Comparison of ENCODE assay signal across 19 cellular contexts in genomic region chr7:122430710-122431109, GRCh38.
DNase-seq lines count a peak whose midpoint lies in the region; TF ChIP-seq lines count a peak whose summit lies in the region.
"Had no signal": no experiment of that assay in that cellular context is flagged by ENCODE, and none has a peak within 500 bp of the region (broad histone marks: within the 10 kb centered on the region; RNA-seq: fewer than 3 reads in every experiment).

No MANE protein-coding gene starts in this region.

- 0 out of 2 replicates have a peak overlapping the region, but pooled peaks have one; percentile 13 for H3K27ac ChIP-seq in HUES64 (ENCODE audit: low read depth, low read length)
- no peak overlapping the region for H3K27ac ChIP-seq in endodermal cell (ENCODE audit: low read depth, low read length)
- no peak overlapping the region for H3K27ac ChIP-seq in trophoblast cell (ENCODE audit: low read depth, low read length)
- no peak overlapping the region for H3K27ac ChIP-seq in ascending aorta
- H3K27ac ChIP-seq: prostate gland, skin epidermis, thyroid gland had no signal

- H2BK12ac ChIP-seq in trophoblast cell (ENCODE audit: low read length) = no peak overlapping the region

- no peak overlapping the region for H4K91ac ChIP-seq in trophoblast cell (ENCODE audit: low read depth, low read length)

- H3K27me3 Mint-ChIP-seq in endodermal cell (ENCODE audit: insufficient read depth) = no peaks in the 10 kb centered on the region
- H3K27me3 Mint-ChIP-seq: activated naive CD4-positive, alpha-beta T cell treated with anti-CD3 and anti-CD28 coated beads, Interleukin-2, amount 10 ng/mL, durations not matched to agents 7 days and 5 days; CD4-positive, alpha-beta T cell had no signal

- no peak overlapping the region for H4K8ac ChIP-seq in trophoblast cell (ENCODE audit: low read depth, low read length)

- no peak overlapping the region for H2BK120ac ChIP-seq in trophoblast cell (ENCODE audit: insufficient read depth, low read length, poor library complexity)

- H3K9me3 ChIP-seq in HUES64 (ENCODE audit: insufficient read depth, low read depth, low read length) = no peaks in the 10 kb centered on the region
- H3K9me3 ChIP-seq in endodermal cell (ENCODE audit: control insufficient read depth, low read length) = no peaks in the 10 kb centered on the region
- H3K9me3 ChIP-seq in trophoblast cell (ENCODE audit: insufficient read depth, low read depth, low read length) = no peaks in the 10 kb centered on the region
- no peaks in the 10 kb centered on the region for H3K9me3 ChIP-seq in ascending aorta
- H3K9me3 ChIP-seq: prostate gland, thyroid gland had no signal

- H3K27me3 ChIP-seq in HUES64 (ENCODE audit: insufficient read depth, low read length) (no peaks in the 10 kb centered on the region), endodermal cell (ENCODE audit: control insufficient read depth, insufficient read depth, low read length, poor library complexity, severe bottlenecking) (no peaks in the 10 kb centered on the region), trophoblast cell (ENCODE audit: insufficient read depth, low read length) (no peaks in the 10 kb centered on the region), ascending aorta (no peaks in the 10 kb centered on the region)
- H3K27me3 ChIP-seq: thyroid gland had no signal

- TF ChIP-seq CTCF in endodermal cell (conservative IDR thresholded peaks at IDR 0.05) (no peak), ascending aorta (IDR thresholded peaks at IDR 0.05) (no peak)

- no peaks in the 10 kb centered on the region for H3K79me2 ChIP-seq in trophoblast cell (ENCODE audit: control insufficient read depth, insufficient read depth, low read length, poor library complexity)

- no peak overlapping the region for H4K12ac ChIP-seq in trophoblast cell (ENCODE audit: low read depth, low read length)

- H3K4me3 ChIP-seq in HUES64 (ENCODE audit: low read length) (no peak overlapping the region), endodermal cell (ENCODE audit: low read length) (no peak overlapping the region), trophoblast cell (ENCODE audit: low read depth, low read length) (no peak overlapping the region), ascending aorta (no peak overlapping the region)
- H3K4me3 ChIP-seq: prostate gland, skin epidermis, thyroid gland had no signal

- peak; percentile 40 for DNase-seq in COLO829 (ENCODE audit: low spot score)
- DNase-seq in endodermal cell = no peak
- peak; percentile 73 to 80 for DNase-seq in lung microvascular endothelial cell (ENCODE audit: low read depth in 2 of 2)
- no peak for DNase-seq in hypothalamus (lab: John Stamatoyannopoulos, UW)
- no peak for DNase-seq in SKM-1 treated with dmso at 0.1 percent for 144 hours (lab: John Stamatoyannopoulos, UW; ENCODE audit: unreplicated experiment)
- DNase-seq in trophoblast cell = no peak
- no peak for DNase-seq in ascending aorta (ENCODE audit: low spot score in 2 of 2)
- DNase-seq: activated naive CD4-positive, alpha-beta T cell treated with anti-CD3 and anti-CD28 coated beads, Interleukin-2, amount 10 ng/mL, durations not matched to agents 7 days and 5 days; activated T-cell treated with anti-CD3 and anti-CD28 coated beads, Interleukin-2, amount 50 U/mL, for 72 hours; CD4-positive, alpha-beta T cell; GOT3; natural killer cell; NCI-H524 treated with DMSO at 0.1 percent for 48 hours; stimulated activated CD4-positive, alpha-beta T cell treated with anti-CD3 and anti-CD28 coated beads, Interleukin-2, amount 100 ng/mL, for 24 hours; stimulated activated naive CD4-positive, alpha-beta T cell; thyroid gland had no signal

- H2AFZ ChIP-seq in trophoblast cell (ENCODE audit: insufficient read depth, low read length, poor library complexity) = no peak overlapping the region

- no peaks in the 10 kb centered on the region for H3K79me1 ChIP-seq in trophoblast cell (ENCODE audit: low read length)

- H3K4me1 ChIP-seq in HUES64 (ENCODE audit: insufficient read depth, low read length) (peaks cover 32% of the 10 kb centered on the region), endodermal cell (ENCODE audit: control insufficient read depth, insufficient read depth, low read length) (peaks cover 5% of the 10 kb centered on the region), trophoblast cell (ENCODE audit: control insufficient read depth in 1 of 2, insufficient read depth in 2 of 2, low read length in 2 of 2) (no peaks in the 10 kb centered on the region), ascending aorta (no peaks in the 10 kb centered on the region)
- H3K4me1 ChIP-seq: prostate gland, thyroid gland had no signal

- H3K27ac Mint-ChIP-seq in endodermal cell = peak overlapping the region; percentile 36
- H3K27ac Mint-ChIP-seq: activated naive CD4-positive, alpha-beta T cell treated with anti-CD3 and anti-CD28 coated beads, Interleukin-2, amount 10 ng/mL, durations not matched to agents 7 days and 5 days; activated T-cell treated with anti-CD3 and anti-CD28 coated beads, Interleukin-2, amount 50 U/mL, for 72 hours; CD4-positive, alpha-beta T cell; natural killer cell had no signal

- no peaks in the 10 kb centered on the region for H3K36me3 Mint-ChIP-seq in endodermal cell (ENCODE audit: low read depth)
- H3K36me3 Mint-ChIP-seq: activated naive CD4-positive, alpha-beta T cell treated with anti-CD3 and anti-CD28 coated beads, Interleukin-2, amount 10 ng/mL, durations not matched to agents 7 days and 5 days; natural killer cell had no signal

- no peak overlapping the region for H3K4me3 Mint-ChIP-seq in endodermal cell
- H3K4me3 Mint-ChIP-seq: activated naive CD4-positive, alpha-beta T cell treated with anti-CD3 and anti-CD28 coated beads, Interleukin-2, amount 10 ng/mL, durations not matched to agents 7 days and 5 days; activated T-cell treated with anti-CD3 and anti-CD28 coated beads, Interleukin-2, amount 50 U/mL, for 72 hours; CD4-positive, alpha-beta T cell; natural killer cell had no signal

- no peak overlapping the region for H3K4me2 ChIP-seq in trophoblast cell (ENCODE audit: low read length)

- H2AK5ac ChIP-seq in trophoblast cell (ENCODE audit: low read length) = no peak overlapping the region

- H3K36me3 ChIP-seq in HUES64 (ENCODE audit: insufficient read depth, low read length) = no peaks in the 10 kb centered on the region
- H3K36me3 ChIP-seq in endodermal cell (ENCODE audit: control insufficient read depth, insufficient read depth, low read length) = no peaks in the 10 kb centered on the region
- H3K36me3 ChIP-seq in trophoblast cell (ENCODE audit: control insufficient read depth in 1 of 2, insufficient read depth in 2 of 2, low read length in 2 of 2) = no peaks in the 10 kb centered on the region
- no peaks in the 10 kb centered on the region for H3K36me3 ChIP-seq in ascending aorta
- H3K36me3 ChIP-seq: prostate gland, thyroid gland had no signal

- no peak overlapping the region for H2BK5ac ChIP-seq in trophoblast cell (ENCODE audit: low read depth, low read length, poor library complexity)

- H3K23ac ChIP-seq in trophoblast cell (ENCODE audit: low read length) = no peak overlapping the region

- H3K9ac ChIP-seq in HUES64 (ENCODE audit: low read depth, low read length) = no peak overlapping the region
- H3K9ac ChIP-seq in endodermal cell (ENCODE audit: extremely low read depth, low read length, poor library complexity, severe bottlenecking) = no peak overlapping the region
- no peak overlapping the region for H3K9ac ChIP-seq in trophoblast cell (ENCODE audit: low read length)

- no CpG with 5 or more reads among the region's 1 CpG for WGBS in HUES64
- WGBS in endodermal cell (ENCODE audit: insufficient coverage in 1 of 2, insufficient read length in 1 of 2), 2 experiments = 92% methylated on average over 1 of the region's 1 CpG; no CpG with 5 or more reads in 1 of the 2 experiments
- whole genome bisulfite sequencing in trophoblast cell (ENCODE audit: extremely low coverage, insufficient coverage, insufficient read length) = no CpG with 5 or more reads among the region's 1 CpG

- H3K4ac ChIP-seq in trophoblast cell (ENCODE audit: low read depth, low read length) = no peak overlapping the region

- intact Hi-C loops in ascending aorta (cut with DNase I) = no loop called here

- H3K9me3 Mint-ChIP-seq in endodermal cell = no peaks in the 10 kb centered on the region
- H3K9me3 Mint-ChIP-seq: CD4-positive, alpha-beta T cell had no signal

- no peak overlapping the region for H3K14ac ChIP-seq in trophoblast cell (ENCODE audit: low read length)

- H3K18ac ChIP-seq in trophoblast cell (ENCODE audit: low read length) = no peak overlapping the region

- H3K4me1 Mint-ChIP-seq in endodermal cell = peaks cover 35% of the 10 kb centered on the region
- H3K4me1 Mint-ChIP-seq: activated naive CD4-positive, alpha-beta T cell treated with anti-CD3 and anti-CD28 coated beads, Interleukin-2, amount 10 ng/mL, durations not matched to agents 7 days and 5 days; natural killer cell had no signal

Comparison
In these comparisons a context has a peak if more than half of its experiments do, and no peak if none do; other contexts are left out.
1. DNase-seq: peak in COLO829 (single experiment) and lung microvascular endothelial cell (2 of 2); none in endodermal cell (single experiment), hypothalamus (0 of 51), SKM-1 treated with dmso at 0.1 percent for 144 hours (single experiment), trophoblast cell (0 of 2) and ascending aorta (0 of 2).